18 cellular contexts compared by ENCODE assay signal in the genomic region with DNA sequence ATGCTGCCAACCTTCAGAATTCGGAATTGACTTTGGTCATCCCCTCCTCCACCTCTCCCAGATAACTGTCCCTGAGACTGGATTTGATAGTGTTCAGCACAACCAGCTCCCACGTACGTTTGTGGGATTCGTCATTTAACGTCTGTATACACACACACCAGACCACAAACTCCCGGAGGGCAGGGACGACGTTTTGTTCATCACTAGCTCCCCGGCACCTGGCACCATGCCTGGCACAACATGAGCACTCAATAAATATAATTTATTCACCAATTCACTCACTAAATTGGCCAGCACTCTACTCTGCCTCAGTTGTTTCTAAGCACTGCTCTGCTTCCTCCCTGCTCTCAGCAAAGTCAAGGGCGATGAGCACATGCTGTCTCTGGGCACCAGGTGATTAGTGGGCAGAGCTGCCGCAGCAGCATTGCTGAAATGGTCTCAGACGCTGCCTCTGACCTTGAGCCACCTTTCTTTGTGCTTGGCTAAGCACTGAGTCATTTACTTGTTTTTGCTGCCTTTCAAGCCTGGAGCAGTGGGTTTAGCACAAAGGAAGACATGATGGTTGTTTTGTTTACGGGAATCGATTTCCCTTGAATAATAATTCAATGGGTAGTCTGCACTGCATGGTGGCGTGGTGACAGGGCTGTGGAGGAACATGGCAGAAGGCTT. TPM values are rescaled to one million over a fixed set of nuclear protein-coding genes. Genes with fewer than 3 reads are reported as not detected.
A peak's percentile ranks its signal among the peaks of the same experiment; 100 is the strongest.
DNase-seq lines count a peak whose midpoint lies in the region.
"Had no signal": no experiment of that assay in that cellular context is flagged by ENCODE, and none has a peak within 500 bp of the region (broad histone marks: within the 10 kb centered on the region; RNA-seq: fewer than 3 reads in every experiment).

No MANE protein-coding gene starts in this region.

- DNase-seq in DMS153 (lab: John Stamatoyannopoulos, UW) (peak; percentile 24), DMS153 treated with DMSO at 0.1 percent for 48 hours (lab: John Stamatoyannopoulos, UW; ENCODE audit: unreplicated experiment) (no peak), NCI-H2227 treated with DMSO at 0.1 percent for 48 hours (lab: John Stamatoyannopoulos, UW) (peak; percentile 80), dermis blood vessel endothelial cell (peak; percentile 74), retina (peak; percentile 44), OCI-M2 (lab: John Stamatoyannopoulos, UW; ENCODE audit: unreplicated experiment) (no peak), middle frontal gyrus (ENCODE audit: extremely low spot score, low spot score) (no peak), CD1c-positive myeloid dendritic cell (ENCODE audit: extremely low spot score) (no peak)
- DNase-seq: activated CD4-positive, alpha-beta T cell treated with anti-CD3 and anti-CD28 coated beads, Interleukin-2, amount 10 ng/mL, durations not matched to agents 24 days and 14 days; activated T-cell treated with anti-CD3 and anti-CD28 coated beads, Interleukin-2, amount 50 U/mL, for 48 hours; effector CD8-positive, alpha-beta T cell; glutamatergic neuron; HCEC 1CT; left ventricle myocardium inferior; NCI-H1048; NK-92 treated with Interleukin-12 subunit alpha and Interleukin-12 subunit beta, amount 100 ng/mL, for 24 hours; T-helper 1 cell; upper lobe of right lung had no signal

RNA-seq across cellular contexts. Expression of a gene that starts 19.3 kb away (rescaled TPM):
- under 0.01 and 0.05 TPM in 2 replicates for total RNA-seq in dermis blood vessel endothelial cell
- total RNA-seq: activated CD4-positive, alpha-beta T cell treated with anti-CD3 and anti-CD28 coated beads, Interleukin-2, amount 10 ng/mL, durations not matched to agents 24 days and 14 days had no signal

Comparison
In these comparisons a context has a peak if more than half of its experiments do, and no peak if none do; other contexts are left out.
1. DNase-seq: peak in DMS153 (single experiment), NCI-H2227 treated with DMSO at 0.1 percent for 48 hours (single experiment), dermis blood vessel endothelial cell (single experiment) and retina (single experiment); none in DMS153 treated with DMSO at 0.1 percent for 48 hours (single experiment), OCI-M2 (single experiment), middle frontal gyrus (single experiment) and CD1c-positive myeloid dendritic cell (single experiment).